8 cellular contexts compared by ENCODE assay signal in the genomic region with DNA sequence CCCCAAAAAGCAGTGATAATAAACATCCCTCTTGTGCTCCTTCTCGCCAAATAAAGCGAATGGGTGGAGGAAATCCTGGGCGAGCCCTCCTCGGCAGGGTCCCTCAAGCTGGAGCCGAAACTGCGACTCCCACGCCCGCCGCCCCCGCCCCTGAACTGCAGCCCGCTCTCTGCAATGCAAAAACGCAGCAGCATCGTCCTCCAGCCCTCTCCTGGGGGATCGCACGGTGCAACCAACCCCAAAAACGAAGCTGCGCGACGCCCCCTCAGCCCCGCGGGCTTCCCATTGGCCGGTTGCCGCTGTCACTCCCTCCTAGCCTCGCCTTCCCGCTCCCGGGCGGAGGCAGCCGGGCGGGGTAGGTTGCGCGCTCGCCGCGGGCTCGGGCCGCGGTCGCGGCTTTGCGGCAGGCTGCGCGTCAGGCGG. TPM values are rescaled to one million over a fixed set of nuclear protein-coding genes. Genes with fewer than 3 reads are reported as not detected.
DNase-seq lines count a peak whose midpoint lies in the region; ATAC-seq and TF ChIP-seq lines count a peak whose summit lies in the region.

Gene TMCC2 (plus strand): TSS at position 363 of the 423 bp plus-strand sequence. CDS start 619 bp downstream, outside the sequence.

- H3K4me1 ChIP-seq in ascending aorta (peaks cover 0 to 20% of the 10 kb centered on the region in 2 donors), right cardiac atrium (ENCODE audit: control insufficient read depth, insufficient read depth, low read length) (peaks cover 4% of the 10 kb centered on the region), prostate gland (replicated peaks) (no peaks in the 10 kb centered on the region), upper lobe of right lung (peaks cover 20% of the 10 kb centered on the region)

- WGBS in right cardiac atrium, result under 1% methylated on average over 43 of the region's 43 CpGs
- WGBS in prostate gland, result 0% methylated on average over 13 of the region's 43 CpGs

- TF ChIP-seq CTCF in ascending aorta (IDR thresholded peaks at IDR 0.05), result no peak
- TF ChIP-seq CTCF in prostate gland (IDR thresholded peaks at IDR 0.05), result no peak
- no peak for TF ChIP-seq CTCF in upper lobe of right lung (IDR thresholded peaks at IDR 0.05)

- intact Hi-C loops in ascending aorta (cut with DNase I), result loop anchor here (1.0 kb wide), 1 partner anchor 16 kb away; the partner anchor contains the start of gene DSTYK
- intact Hi-C loops in right cardiac atrium (cut with DNase I), result no loop called here
- intact Hi-C loops in prostate gland (cut with DNase I), result loop anchor here (2.0 kb wide), 1 partner anchor 29 kb away; no protein-coding TSS in a partner anchor
- intact Hi-C loops in upper lobe of right lung (cut with DNase I), result no loop called here

- H3K27ac ChIP-seq in ascending aorta (peak within 1 kb of the TSS in 1 of 2 donors; percentile 65), right cardiac atrium (ENCODE audit: low read length) (peak within 1 kb of the TSS; percentile 34), prostate gland (no peak within 1 kb of the TSS), upper lobe of right lung (no peak within 1 kb of the TSS)

- no peaks in the 10 kb centered on the region for H3K9me3 ChIP-seq in ascending aorta
- H3K9me3 ChIP-seq in right cardiac atrium (ENCODE audit: control insufficient read depth, low read length), result no peaks in the 10 kb centered on the region
- no peaks in the 10 kb centered on the region for H3K9me3 ChIP-seq in prostate gland
- no peaks in the 10 kb centered on the region for H3K9me3 ChIP-seq in upper lobe of right lung

- ATAC-seq in HG02610 (IDR thresholded peaks at IDR 0.05; ENCODE audit: unreplicated experiment) (peak; percentile 56), right cardiac atrium (peak; percentile 96 to 97), upper lobe of right lung (peak; percentile 93)

- H3K36me3 ChIP-seq in ascending aorta (no peaks in the 10 kb centered on the region), prostate gland (no peaks in the 10 kb centered on the region), upper lobe of right lung (no peaks in the 10 kb centered on the region)

- no peaks in the 10 kb centered on the region for H3K27me3 ChIP-seq in ascending aorta
- H3K27me3 ChIP-seq in right cardiac atrium (ENCODE audit: control insufficient read depth, insufficient read depth), result no peaks in the 10 kb centered on the region
- H3K27me3 ChIP-seq in prostate gland (replicated peaks; ENCODE audit: insufficient read depth), result no peaks in the 10 kb centered on the region
- no peaks in the 10 kb centered on the region for H3K27me3 ChIP-seq in upper lobe of right lung

- peak within 1 kb of the TSS; percentile 40 to 86 for H3K4me3 ChIP-seq in ascending aorta
- peak within 1 kb of the TSS; percentile 80 for H3K4me3 ChIP-seq in right cardiac atrium (ENCODE audit: low read length)
- H3K4me3 ChIP-seq in prostate gland, result peak within 1 kb of the TSS; percentile 40 to 44
- H3K4me3 ChIP-seq in upper lobe of right lung, result peak within 1 kb of the TSS; percentile 65

- TF ChIP-seq POLR2A in prostate gland (IDR thresholded peaks at IDR 0.05), result peak; percentile 17

- DNase-seq in DMS153 (lab: John Stamatoyannopoulos, UW) (peak; percentile 72), NCI-H2029 (lab: John Stamatoyannopoulos, UW) (peak; percentile 23), T-helper 9 cell (peak; percentile 65), ascending aorta (ENCODE audit: low spot score in 2 of 2) (peak; percentile 39 to 92), right cardiac atrium (peak; percentile 92 to 97 (median 97)), prostate gland (ENCODE audit: low spot score) (peak; percentile 71), upper lobe of right lung (peak; percentile 92)

RNA-seq across cellular contexts. Expression of gene TMCC2, which starts in this region (rescaled TPM):
- 5.2 TPM for total RNA-seq in ascending aorta
- 10 to 100 TPM in 3 of 4 donors, 1 to 10 TPM in 1; 6.5 to 15.9 (median 13.2) TPM for total RNA-seq in right cardiac atrium
- polyA plus RNA-seq in right cardiac atrium, result 15.7 TPM
- total RNA-seq in prostate gland, result 10 to 100 TPM in 1 of 2 donors, 1 to 10 TPM in 1; 1.5 to 10.6 TPM
- total RNA-seq in upper lobe of right lung, result 4.8 TPM

Comparison
In these comparisons a context has a peak if more than half of its experiments do, and no peak if none do; other contexts are left out.
1. DNase-seq: peak in every context shown above with its lines; median percentile 97 in right cardiac atrium; 92 in upper lobe of right lung; 72 in DMS153; 71 in prostate gland; 66 in ascending aorta; 65 in T-helper 9 cell; 23 in NCI-H2029.
2. intact Hi-C loops: an anchor here in ascending aorta (1.0 kb wide) and prostate gland (2.0 kb wide); none called in right cardiac atrium and upper lobe of right lung.